In the genomic region with DNA sequence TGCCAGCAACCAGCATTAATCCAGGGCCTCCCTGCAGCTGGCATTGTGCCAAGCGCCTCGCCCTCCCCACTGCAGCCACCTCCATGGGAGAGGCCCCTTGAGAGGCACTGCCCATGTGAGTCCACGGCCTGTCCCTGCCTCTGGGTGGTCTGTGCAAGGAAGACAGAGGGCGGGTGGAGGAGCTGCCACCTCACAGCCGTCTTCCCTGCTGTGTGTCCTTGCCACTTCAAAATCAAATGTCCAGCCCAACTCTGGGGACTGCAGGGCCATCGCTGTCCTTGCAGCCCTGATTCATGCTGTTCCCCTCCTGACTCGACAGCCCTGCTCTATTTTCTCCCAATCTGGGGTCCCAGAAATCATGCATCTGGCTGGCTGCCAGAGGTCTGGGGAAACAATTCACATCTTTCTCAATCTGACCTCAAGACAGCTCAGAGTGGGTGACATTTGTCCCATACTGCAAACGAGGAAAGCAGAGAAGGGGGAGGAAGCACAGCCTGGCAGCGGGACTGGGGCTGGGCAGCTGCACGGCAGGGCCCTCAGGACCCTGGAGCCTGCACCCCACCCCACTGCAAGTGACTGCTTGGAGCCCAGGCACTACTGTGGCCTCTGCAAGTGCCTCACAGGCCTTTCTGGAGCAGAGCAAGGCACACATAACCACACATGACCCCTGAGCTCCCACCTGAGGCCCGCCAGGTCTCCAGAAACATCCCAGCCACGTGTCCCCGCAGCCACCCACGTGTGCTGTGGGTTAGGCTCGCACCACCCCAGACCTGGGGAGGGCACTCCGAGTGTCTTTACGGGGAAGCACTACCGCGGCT, we compare ENCODE assay signal across 26 cellular contexts. TPM values are rescaled to one million over a fixed set of nuclear protein-coding genes. Genes with fewer than 3 reads are reported as not detected.
DNase-seq lines count a peak whose midpoint lies in the region; ATAC-seq and TF ChIP-seq lines count a peak whose summit lies in the region.
"Had no signal": no experiment of that assay in that cellular context is flagged by ENCODE, and none has a peak within 500 bp of the region (broad histone marks: within the 10 kb centered on the region; RNA-seq: fewer than 3 reads in every experiment).

No MANE protein-coding gene starts in this region.

- no peak overlapping the region for H2BK120ac ChIP-seq in mesenchymal stem cell (ENCODE audit: low read depth, low read length)

- no peak overlapping the region for H3K9ac ChIP-seq in mesenchymal stem cell (ENCODE audit: low read length)
- H3K9ac ChIP-seq in PC-3 (ENCODE audit: low read length), result no peak overlapping the region

- H3K23ac ChIP-seq in mesenchymal stem cell (ENCODE audit: low read length in 2 of 2), result no peak overlapping the region

- TF ChIP-seq CTCF in natural killer cell (IDR thresholded peaks at IDR 0.05), result no peak
- no peak for TF ChIP-seq CTCF in PC-3 (conservative IDR thresholded peaks at IDR 0.05; ENCODE audit: low read depth, low read length)

- ATAC-seq in natural killer cell treated with Interleukin-12 subunit alpha and Interleukin-12 subunit beta and Interleukin-15 and Interleukin-18, amount 100 ng/mL, for 72 hours, result peak in 1 of 2 donors; percentile 17
- ATAC-seq in natural killer cell (no peak), HG03280 (IDR thresholded peaks at IDR 0.05; ENCODE audit: unreplicated experiment) (no peak), PC-3 (no peak), GM21423 (IDR thresholded peaks at IDR 0.05; ENCODE audit: unreplicated experiment) (no peak)
- ATAC-seq: stimulated activated naive CD8-positive, alpha-beta T cell treated with anti-CD3 and anti-CD28 coated beads, Interleukin-15, amount 100 ng/mL, for 72 hours; T-cell had no signal

- H3K9me3 ChIP-seq in mesenchymal stem cell (ENCODE audit: control insufficient read depth, low read length) (no peaks in the 10 kb centered on the region), PC-3 (ENCODE audit: low read length) (no peaks in the 10 kb centered on the region)
- H3K9me3 ChIP-seq: A549, neutrophil had no signal

- no peaks in the 10 kb centered on the region for H3K79me2 ChIP-seq in PC-3 (ENCODE audit: low read length)

- H3K4me2 ChIP-seq in mesenchymal stem cell (ENCODE audit: low read length, poor library complexity, severe bottlenecking), result no peak overlapping the region
- no peak overlapping the region for H3K4me2 ChIP-seq in PC-3 (ENCODE audit: low read length)
- H3K4me2 ChIP-seq: A549 had no signal

- no peak overlapping the region for H3K27ac Mint-ChIP-seq in natural killer cell treated with Interleukin-12 subunit alpha and Interleukin-12 subunit beta and Interleukin-15 and Interleukin-18, amount 100 ng/mL, for 72 hours
- H3K27ac Mint-ChIP-seq in natural killer cell, result no peak overlapping the region
- H3K27ac Mint-ChIP-seq: HFFc6, IgD-negative memory B cell, immature natural killer cell, T-cell had no signal

- no peak overlapping the region for H2BK15ac ChIP-seq in mesenchymal stem cell (ENCODE audit: low read depth, poor library complexity, severe bottlenecking)

- peak overlapping the region; percentile 47 for H4K91ac ChIP-seq in mesenchymal stem cell (ENCODE audit: low read length)

- no peaks in the 10 kb centered on the region for H3K27me3 ChIP-seq in mesenchymal stem cell (ENCODE audit: control insufficient read depth in 1 of 2, insufficient read depth in 1 of 2, low read length in 2 of 2)
- no peaks in the 10 kb centered on the region for H3K27me3 ChIP-seq in PC-3 (ENCODE audit: low read length)
- H3K27me3 ChIP-seq: dorsolateral prefrontal cortex, MG63, neutrophil, tibial nerve had no signal

- no peaks in the 10 kb centered on the region for H3F3A ChIP-seq in PC-3 (ENCODE audit: low read length, unreplicated experiment)

- BruUV-seq in PC-3 (replicated peaks; lab: Mats Ljungman, UMichigan), result no TSS peak

- H3K27ac ChIP-seq in mesenchymal stem cell (ENCODE audit: low read length, poor library complexity, severe bottlenecking) (no peak overlapping the region), PC-3 (ENCODE audit: low read length) (no peak overlapping the region)
- H3K27ac ChIP-seq: A549, neutrophil had no signal

- CTCF ChIA-PET in PC-3 (lab: Charles Lee), result no interaction called here

- H3K4me1 ChIP-seq in mesenchymal stem cell (ENCODE audit: control insufficient read depth, insufficient read depth, low read depth, low read length) (peaks cover 5% of the 10 kb centered on the region), PC-3 (ENCODE audit: insufficient read depth, low read length) (no peaks in the 10 kb centered on the region)
- H3K4me1 ChIP-seq: A549 had no signal

- H2BK5ac ChIP-seq in mesenchymal stem cell (ENCODE audit: low read depth, low read length, poor library complexity, severe bottlenecking), result no peak overlapping the region

- H3K4me1 Mint-ChIP-seq in natural killer cell treated with Interleukin-12 subunit alpha and Interleukin-12 subunit beta and Interleukin-15 and Interleukin-18, amount 100 ng/mL, for 72 hours (ENCODE audit: low read depth in 2 of 2), result no peaks in the 10 kb centered on the region
- peaks cover 0 to 10% of the 10 kb centered on the region in 2 donors for H3K4me1 Mint-ChIP-seq in natural killer cell
- H3K4me1 Mint-ChIP-seq: central memory CD8-positive, alpha-beta T cell; IgD-negative memory B cell; immature natural killer cell; stimulated activated naive CD8-positive, alpha-beta T cell treated with anti-CD3 and anti-CD28 coated beads, Interleukin-15, amount 100 ng/mL, for 72 hours; T-cell had no signal

- H3K36me3 ChIP-seq in mesenchymal stem cell (ENCODE audit: control insufficient read depth in 1 of 2, insufficient read depth in 2 of 2, low read depth in 1 of 2, low read length in 2 of 2) (peaks cover 66 to 71% of the 10 kb centered on the region in 2 experiments), PC-3 (ENCODE audit: low read depth, low read length) (no peaks in the 10 kb centered on the region)

- no peak overlapping the region for H4K8ac ChIP-seq in mesenchymal stem cell (ENCODE audit: low read length)

- no peak overlapping the region for H3K4me3 Mint-ChIP-seq in natural killer cell treated with Interleukin-12 subunit alpha and Interleukin-12 subunit beta and Interleukin-15 and Interleukin-18, amount 100 ng/mL, for 72 hours
- H3K4me3 Mint-ChIP-seq in natural killer cell, result no peak overlapping the region
- H3K4me3 Mint-ChIP-seq: central memory CD8-positive, alpha-beta T cell; HFFc6; IgD-negative memory B cell; immature natural killer cell; stimulated activated naive CD8-positive, alpha-beta T cell treated with anti-CD3 and anti-CD28 coated beads, Interleukin-15, amount 100 ng/mL, for 72 hours; T-cell had no signal

- intact Hi-C loops in natural killer cell (cut with micrococcal nuclease), result no loop called here
- intact Hi-C loops in PC-3 (cut with micrococcal nuclease), result no loop called here

- no peak overlapping the region for H2BK12ac ChIP-seq in mesenchymal stem cell (ENCODE audit: low read length in 2 of 2)

- no peak overlapping the region for H3K14ac ChIP-seq in mesenchymal stem cell (ENCODE audit: low read length in 2 of 2)

- H3K18ac ChIP-seq in mesenchymal stem cell (ENCODE audit: low read depth in 1 of 2, low read length in 2 of 2), result no peak overlapping the region

- TF ChIP-seq POLR2A in erythroblast (IDR thresholded peaks at IDR 0.05; ENCODE audit: low read length), result no peak

- POLR2A ChIA-PET in PC-3 (lab: Charles Lee; ENCODE audit: unreplicated experiment), result no interaction called here

- peaks cover 5% of the 10 kb centered on the region for H3K36me3 Mint-ChIP-seq in natural killer cell treated with Interleukin-12 subunit alpha and Interleukin-12 subunit beta and Interleukin-15 and Interleukin-18, amount 100 ng/mL, for 72 hours
- H3K36me3 Mint-ChIP-seq in natural killer cell, result peaks cover 8% of the 10 kb centered on the region

- WGBS in mesenchymal stem cell, result 94% methylated on average over 18 of the region's 19 CpGs

- H2AFZ ChIP-seq in mesenchymal stem cell (ENCODE audit: low read depth, low read length) (peak overlapping the region; percentile 29), PC-3 (ENCODE audit: low read length) (no peak overlapping the region)

- H3K9me2 ChIP-seq in PC-3 (replicated peaks; ENCODE audit: low read length), result no peaks in the 10 kb centered on the region

- peak; percentile 59 for DNase-seq in natural killer cell treated with Interleukin-12 subunit alpha and Interleukin-12 subunit beta and Interleukin-15 and Interleukin-18, amount 100 ng/mL, for 72 hours (ENCODE audit: low spot score)
- DNase-seq in natural killer cell (no peak), erythroblast (lab: John Stamatoyannopoulos, UW) (peak; percentile 69 to 71), mesenchymal stem cell (no peak), NCI-H2107 (lab: John Stamatoyannopoulos, UW) (no peak), PC-3 (no peak)
- DNase-seq: activated CD4-positive, alpha-beta T cell treated with anti-CD3 and anti-CD28 coated beads for 1 hour; activated naive CD4-positive, alpha-beta T cell treated with Interleukin-2 at 50 U/mL for 16 hours; activated T-cell treated with anti-CD3 and anti-CD28 coated beads, Interleukin-2, amount 50 U/mL, for 1 hour; DND-41; HFFc6; immature natural killer cell; MG63; NCI-H146; NCI-H2171; stimulated activated naive CD8-positive, alpha-beta T cell treated with anti-CD3 and anti-CD28 coated beads, Interleukin-15, amount 100 ng/mL, for 72 hours; T-cell had no signal

- no peak overlapping the region for H3K4ac ChIP-seq in mesenchymal stem cell (ENCODE audit: low read depth in 1 of 2, low read length in 2 of 2)

- H4K20me1 ChIP-seq in PC-3 (ENCODE audit: low read length), result no peaks in the 10 kb centered on the region

- no peaks in the 10 kb centered on the region for H3K27me3 Mint-ChIP-seq in natural killer cell treated with Interleukin-12 subunit alpha and Interleukin-12 subunit beta and Interleukin-15 and Interleukin-18, amount 100 ng/mL, for 72 hours
- H3K27me3 Mint-ChIP-seq in natural killer cell (ENCODE audit: low read depth in 2 of 2), result no peaks in the 10 kb centered on the region
- H3K27me3 Mint-ChIP-seq: central memory CD8-positive, alpha-beta T cell; IgD-negative memory B cell; stimulated activated naive CD8-positive, alpha-beta T cell treated with anti-CD3 and anti-CD28 coated beads, Interleukin-15, amount 100 ng/mL, for 72 hours; T-cell had no signal

- no peak overlapping the region for H2AK5ac ChIP-seq in mesenchymal stem cell (ENCODE audit: low read length, severe bottlenecking)

- H3K4me3 ChIP-seq in mesenchymal stem cell (ENCODE audit: insufficient read depth in 1 of 2, low read depth in 1 of 2, low read length in 2 of 2), result no peak overlapping the region
- H3K4me3 ChIP-seq in PC-3 (ENCODE audit: low read length), result no peak overlapping the region
- H3K4me3 ChIP-seq: A549, dorsolateral prefrontal cortex, lung, MG63, tibial nerve had no signal

- no peaks in the 10 kb centered on the region for H3K9me3 Mint-ChIP-seq in natural killer cell treated with Interleukin-12 subunit alpha and Interleukin-12 subunit beta and Interleukin-15 and Interleukin-18, amount 100 ng/mL, for 72 hours
- no peaks in the 10 kb centered on the region for H3K9me3 Mint-ChIP-seq in natural killer cell
- H3K9me3 Mint-ChIP-seq: HFFc6, immature natural killer cell had no signal

- H3K79me1 ChIP-seq in mesenchymal stem cell (replicated peaks; ENCODE audit: low read length, poor library complexity, severe bottlenecking), result peaks cover 39% of the 10 kb centered on the region

RNA-seq across cellular contexts. Expression of a gene that starts 15.8 kb away (rescaled TPM):
- 10 to 100 TPM in 1 of 2 donors, 1 to 10 TPM in 1; 9.6 to 10.7 TPM for total RNA-seq in natural killer cell treated with Interleukin-12 subunit alpha and Interleukin-12 subunit beta and Interleukin-15 and Interleukin-18, amount 100 ng/mL, for 72 hours
- 1 to 10 TPM; 5.5 to 6.8 (median 6.5) TPM for total RNA-seq in natural killer cell
- polyA plus RNA-seq in mesenchymal stem cell (2013, experiment 1 of 2), result 23.6 TPM
- polyA plus RNA-seq in mesenchymal stem cell (2013, experiment 2 of 2), result 26.5 TPM
- total RNA-seq in PC-3 (2014; rRNA removed), result 13.6 and 19.9 TPM in 2 replicates

RNA-seq across cellular contexts. Expression of a gene that starts 26.8 kb away (rescaled TPM):
- total RNA-seq in natural killer cell treated with Interleukin-12 subunit alpha and Interleukin-12 subunit beta and Interleukin-15 and Interleukin-18, amount 100 ng/mL, for 72 hours, result 10 to 100 TPM; 17.8 to 19.1 TPM
- total RNA-seq in natural killer cell, result 10 to 100 TPM; 52.8 to 63.0 (median 52.8) TPM
- 15.9 TPM for polyA plus RNA-seq in mesenchymal stem cell (2013, experiment 1 of 2)
- 15.0 TPM for polyA plus RNA-seq in mesenchymal stem cell (2013, experiment 2 of 2)
- total RNA-seq in PC-3 (2014; rRNA removed), result 4.4 and 5.5 TPM in 2 replicates

RNA-seq across cellular contexts. Expression of a gene that starts 48.9 kb away (rescaled TPM):
- 1 to 10 TPM; 1.9 to 6.7 TPM for total RNA-seq in natural killer cell treated with Interleukin-12 subunit alpha and Interleukin-12 subunit beta and Interleukin-15 and Interleukin-18, amount 100 ng/mL, for 72 hours
- total RNA-seq in natural killer cell (1 to 10 TPM; 3.9 to 5.1 (median 4.8) TPM), PC-3 (2014; rRNA removed) (9.7 and 15.9 TPM in 2 replicates)
- 11.6 TPM for polyA plus RNA-seq in mesenchymal stem cell (2013, experiment 1 of 2)
- 11.1 TPM for polyA plus RNA-seq in mesenchymal stem cell (2013, experiment 2 of 2)

Comparison
In these comparisons a context has a peak if more than half of its experiments do, and no peak if none do; other contexts are left out.
1. DNase-seq: peak in natural killer cell treated with Interleukin-12 subunit alpha and Interleukin-12 subunit beta and Interleukin-15 and Interleukin-18, amount 100 ng/mL, for 72 hours (single experiment) and erythroblast (2 of 2); none in natural killer cell (single experiment), mesenchymal stem cell (single experiment), NCI-H2107 (single experiment) and PC-3 (single experiment).